ENCODE assay signal across 2 cellular contexts in genomic region chr20:37758332-37758731, GRCh38.
TF ChIP-seq lines count a peak whose summit lies in the region.

No MANE protein-coding gene starts in this region.

TF ChIP-seq in SK-N-SH, 30 proteins besides CTCF, POLR2A, EP300 and RAD21:
- no peak for TF ChIP-seq REST (IDR thresholded peaks at IDR 0.05; ENCODE audit: low read depth, low read length)

TF ChIP-seq in SK-N-SH treated with all-trans-retinoic acid at 6 μM for 48 hours, 23 proteins besides CTCF, POLR2A, EP300 and RAD21 (continued from another document):
- no peak for TF ChIP-seq TSHZ2 (CRISPR knock-in tag; IDR thresholded peaks at IDR 0.05)
